ENCODE assay signal across 21 cellular contexts in genomic region chr18:74233933-74234325, GRCh38. TPM values are rescaled to one million over a fixed set of nuclear protein-coding genes. Genes with fewer than 3 reads are reported as not detected.
DNase-seq lines count a peak whose midpoint lies in the region; ATAC-seq and TF ChIP-seq lines count a peak whose summit lies in the region.
"Had no signal": no experiment of that assay in that cellular context is flagged by ENCODE, and none has a peak within 500 bp of the region (broad histone marks: within the 10 kb centered on the region; RNA-seq: fewer than 3 reads in every experiment).

No MANE protein-coding gene starts in this region.

- WGBS in esophagus muscularis mucosa, result 44% methylated on average over 3 of the region's 3 CpGs
- WGBS in suprapubic skin, result 40% methylated on average over 3 of the region's 3 CpGs

- H3K4me3 ChIP-seq in Peyer's patch (no peak overlapping the region), esophagus muscularis mucosa (no peak overlapping the region), muscle layer of duodenum (ENCODE audit: low read depth in 1 of 2, low read length in 2 of 2) (no peak overlapping the region), suprapubic skin (no peak overlapping the region)
- H3K4me3 ChIP-seq: cardiac muscle cell had no signal

- peak overlapping the region in 3 of 4 donors; percentile 59 to 83 (median 80) for H3K27ac ChIP-seq in Peyer's patch
- peak overlapping the region in 3 of 4 donors; percentile 38 to 63 (median 55) for H3K27ac ChIP-seq in esophagus muscularis mucosa (replicated peaks in 1 of 4)
- H3K27ac ChIP-seq in muscle layer of duodenum (ENCODE audit: low read length), result peak overlapping the region; percentile 48
- H3K27ac ChIP-seq in suprapubic skin, result peak overlapping the region; percentile 25
- H3K27ac ChIP-seq: cardiac muscle cell had no signal

- H3K4me3 Mint-ChIP-seq in natural killer cell treated with Interleukin-12 subunit alpha and Interleukin-12 subunit beta and Interleukin-15 and Interleukin-18, amount 100 ng/mL, for 72 hours, result no peak overlapping the region
- H3K4me3 Mint-ChIP-seq: activated CD8-positive, alpha-beta T cell treated with anti-CD3 and anti-CD28 coated beads, Interleukin-2, amount 10 ng/mL, durations not matched to agents 7 days and 5 days; activated naive CD8-positive, alpha-beta T cell treated with anti-CD3 and anti-CD28 coated beads, Interleukin-2, amount 10 ng/mL, durations not matched to agents 7 days and 5 days; B cell; IgD-negative memory B cell; naive thymus-derived CD8-positive, alpha-beta T cell had no signal

- H3K9me3 Mint-ChIP-seq in natural killer cell treated with Interleukin-12 subunit alpha and Interleukin-12 subunit beta and Interleukin-15 and Interleukin-18, amount 100 ng/mL, for 72 hours, result no peaks in the 10 kb centered on the region
- H3K9me3 Mint-ChIP-seq: activated naive CD8-positive, alpha-beta T cell treated with anti-CD3 and anti-CD28 coated beads, Interleukin-2, amount 10 ng/mL, durations not matched to agents 7 days and 5 days; IgD-negative memory B cell; naive thymus-derived CD8-positive, alpha-beta T cell had no signal

- H3K36me3 ChIP-seq in Peyer's patch, result no peaks in the 10 kb centered on the region
- no peaks in the 10 kb centered on the region for H3K36me3 ChIP-seq in esophagus muscularis mucosa
- no peaks in the 10 kb centered on the region for H3K36me3 ChIP-seq in muscle layer of duodenum (ENCODE audit: control insufficient read depth in 1 of 2, insufficient read depth in 2 of 2, low read length in 2 of 2)
- H3K36me3 ChIP-seq in suprapubic skin, result no peaks in the 10 kb centered on the region
- H3K36me3 ChIP-seq: cardiac muscle cell had no signal

- H3K9me3 ChIP-seq in Peyer's patch (no peaks in the 10 kb centered on the region), esophagus muscularis mucosa (no peaks in the 10 kb centered on the region), muscle layer of duodenum (ENCODE audit: control insufficient read depth in 1 of 2, low read length in 2 of 2) (no peaks in the 10 kb centered on the region), suprapubic skin (no peaks in the 10 kb centered on the region)

- TF ChIP-seq POLR2A in Peyer's patch (IDR thresholded peaks at IDR 0.05) (peak in 1 of 2 donors; percentile 23), esophagus muscularis mucosa (IDR thresholded peaks at IDR 0.05; ENCODE audit: low read depth) (no peak), suprapubic skin (IDR thresholded peaks at IDR 0.05) (no peak)

- H3K4me1 ChIP-seq in Peyer's patch, result peaks cover 0 to 34% (median 0%) of the 10 kb centered on the region in 4 donors
- H3K4me1 ChIP-seq in esophagus muscularis mucosa, result peaks cover 0 to 24% (median 20%) of the 10 kb centered on the region in 4 donors
- peaks cover 13 to 15% of the 10 kb centered on the region in 2 donors for H3K4me1 ChIP-seq in muscle layer of duodenum (ENCODE audit: control insufficient read depth in 1 of 2, insufficient read depth in 2 of 2, low read length in 2 of 2)
- peaks cover 31% of the 10 kb centered on the region for H3K4me1 ChIP-seq in suprapubic skin

- intact Hi-C loops in esophagus muscularis mucosa (cut with DNase I) (no loop called here), posterior vena cava (cut with DNase I) (loop anchor here in 1 of 2 donors (1.0 kb wide), 1 partner anchor 34 kb away; no protein-coding TSS in a partner anchor)

- no peak for DNase-seq in Peyer's patch
- no peak for DNase-seq in esophagus muscularis mucosa (ENCODE audit: extremely low spot score)
- no peak for DNase-seq in suprapubic skin (ENCODE audit: low spot score in 2 of 2)
- DNase-seq in natural killer cell treated with Interleukin-12 subunit alpha and Interleukin-12 subunit beta and Interleukin-15 and Interleukin-18, amount 100 ng/mL, for 72 hours (ENCODE audit: low spot score), result no peak
- no peak for DNase-seq in retina
- no peak for DNase-seq in posterior vena cava (ENCODE audit: low spot score)
- DNase-seq: activated CD4-positive, CD25-positive, alpha-beta regulatory T cell; activated CD8-positive, alpha-beta T cell treated with anti-CD3 and anti-CD28 coated beads, Interleukin-2, amount 10 ng/mL, durations not matched to agents 7 days and 5 days; activated naive CD8-positive, alpha-beta T cell treated with anti-CD3 and anti-CD28 coated beads, Interleukin-2, amount 10 ng/mL, durations not matched to agents 7 days and 5 days; activated T-cell treated with anti-CD3 and anti-CD28 coated beads, Interleukin-2, amount 50 U/mL, for 48 hours; effector CD4-positive, alpha-beta T cell; naive thymus-derived CD8-positive, alpha-beta T cell; NCI-H2081; NCI-H526 treated with DMSO at 0.1 percent for 48 hours; stimulated activated CD4-positive, alpha-beta T cell treated with anti-CD3 and anti-CD28 coated beads, Interleukin-2, amount 100 ng/mL, for 24 hours had no signal

- no peaks in the 10 kb centered on the region for H3K36me3 Mint-ChIP-seq in natural killer cell treated with Interleukin-12 subunit alpha and Interleukin-12 subunit beta and Interleukin-15 and Interleukin-18, amount 100 ng/mL, for 72 hours
- H3K36me3 Mint-ChIP-seq: activated naive CD8-positive, alpha-beta T cell treated with anti-CD3 and anti-CD28 coated beads, Interleukin-2, amount 10 ng/mL, durations not matched to agents 7 days and 5 days; IgD-negative memory B cell; naive thymus-derived CD8-positive, alpha-beta T cell had no signal

- no peak for TF ChIP-seq CTCF in Peyer's patch (IDR thresholded peaks at IDR 0.05)
- no peak for TF ChIP-seq CTCF in esophagus muscularis mucosa (IDR thresholded peaks at IDR 0.05)
- no peak for TF ChIP-seq CTCF in suprapubic skin (IDR thresholded peaks at IDR 0.05)

- H3K27ac Mint-ChIP-seq in natural killer cell treated with Interleukin-12 subunit alpha and Interleukin-12 subunit beta and Interleukin-15 and Interleukin-18, amount 100 ng/mL, for 72 hours, result no peak overlapping the region
- H3K27ac Mint-ChIP-seq: activated CD8-positive, alpha-beta T cell treated with anti-CD3 and anti-CD28 coated beads, Interleukin-2, amount 10 ng/mL, durations not matched to agents 7 days and 5 days; activated naive CD8-positive, alpha-beta T cell treated with anti-CD3 and anti-CD28 coated beads, Interleukin-2, amount 10 ng/mL, durations not matched to agents 7 days and 5 days; B cell; IgD-negative memory B cell; naive thymus-derived CD8-positive, alpha-beta T cell had no signal

- H3K27me3 Mint-ChIP-seq in natural killer cell treated with Interleukin-12 subunit alpha and Interleukin-12 subunit beta and Interleukin-15 and Interleukin-18, amount 100 ng/mL, for 72 hours, result peaks cover 6 to 20% of the 10 kb centered on the region in 2 donors

- no peaks in the 10 kb centered on the region for H3K27me3 ChIP-seq in Peyer's patch
- no peaks in the 10 kb centered on the region for H3K27me3 ChIP-seq in esophagus muscularis mucosa
- H3K27me3 ChIP-seq in muscle layer of duodenum (ENCODE audit: low read depth, low read length), result no peaks in the 10 kb centered on the region
- H3K27me3 ChIP-seq in suprapubic skin, result no peaks in the 10 kb centered on the region
- H3K27me3 ChIP-seq: cardiac muscle cell had no signal

- TF ChIP-seq EP300 in esophagus muscularis mucosa (IDR thresholded peaks at IDR 0.05), result no peak
- no peak for TF ChIP-seq EP300 in suprapubic skin (IDR thresholded peaks at IDR 0.05)

- no peaks in the 10 kb centered on the region for H3K4me1 Mint-ChIP-seq in natural killer cell treated with Interleukin-12 subunit alpha and Interleukin-12 subunit beta and Interleukin-15 and Interleukin-18, amount 100 ng/mL, for 72 hours (ENCODE audit: low read depth in 2 of 2)
- H3K4me1 Mint-ChIP-seq: activated naive CD8-positive, alpha-beta T cell treated with anti-CD3 and anti-CD28 coated beads, Interleukin-2, amount 10 ng/mL, durations not matched to agents 7 days and 5 days; naive thymus-derived CD8-positive, alpha-beta T cell had no signal

- no peak for ATAC-seq in natural killer cell treated with Interleukin-12 subunit alpha and Interleukin-12 subunit beta and Interleukin-15 and Interleukin-18, amount 100 ng/mL, for 72 hours
- ATAC-seq in GM19328 (IDR thresholded peaks at IDR 0.05; ENCODE audit: unreplicated experiment), result no peak
- ATAC-seq: activated CD8-positive, alpha-beta T cell treated with anti-CD3 and anti-CD28 coated beads, Interleukin-2, amount 10 ng/mL, durations not matched to agents 7 days and 5 days; naive thymus-derived CD8-positive, alpha-beta T cell had no signal

RNA-seq across cellular contexts. Expression of gene CYB5A, which starts 57.8 kb away (rescaled TPM):
- 100 to 1,000 TPM; 171 to 732 (median 331) TPM for total RNA-seq in Peyer's patch
- total RNA-seq in esophagus muscularis mucosa, result 10 to 100 TPM; 77.7 to 99.4 (median 81.5) TPM
- total RNA-seq in suprapubic skin, result 100 to 1,000 TPM; 103 to 258 (median 147) TPM
- 10 to 100 TPM; 27.2 to 55.6 TPM for total RNA-seq in natural killer cell treated with Interleukin-12 subunit alpha and Interleukin-12 subunit beta and Interleukin-15 and Interleukin-18, amount 100 ng/mL, for 72 hours
- total RNA-seq in posterior vena cava, result 10 to 100 TPM; 39.8 to 46.7 TPM
- total RNA-seq: OCI-LY7 had no signal

Comparison
In these comparisons a context has a peak if more than half of its experiments do, and no peak if none do; other contexts are left out.
1. H3K27ac ChIP-seq: peak in every context shown above with its lines; median percentile 80 in Peyer's patch; 55 in esophagus muscularis mucosa; 48 in muscle layer of duodenum; 25 in suprapubic skin.